8 cellular contexts compared by ENCODE assay signal in genomic region chr20:8535403-8536003, GRCh38.
DNase-seq lines count a peak whose midpoint lies in the region; ATAC-seq and TF ChIP-seq lines count a peak whose summit lies in the region.

No MANE protein-coding gene starts in this region.

- no peak overlapping the region for H3K27ac Mint-ChIP-seq in activated naive CD8-positive, alpha-beta T cell treated with anti-CD3 and anti-CD28 coated beads, Interleukin-2, amount 50 U/mL, for 24 hours
- no peak overlapping the region for H3K27ac Mint-ChIP-seq in activated naive CD8-positive, alpha-beta T cell treated with anti-CD3 and anti-CD28 coated beads for 36 hours

- H3K4me1 Mint-ChIP-seq in activated naive CD8-positive, alpha-beta T cell treated with anti-CD3 and anti-CD28 coated beads, Interleukin-2, amount 50 U/mL, for 24 hours = peaks cover 5% of the 10 kb centered on the region
- no peaks in the 10 kb centered on the region for H3K4me1 Mint-ChIP-seq in activated naive CD8-positive, alpha-beta T cell treated with anti-CD3 and anti-CD28 coated beads for 36 hours

- no peaks in the 10 kb centered on the region for H3K36me3 ChIP-seq in MG63
- no peaks in the 10 kb centered on the region for H3K36me3 ChIP-seq in brain microvascular endothelial cell (replicated peaks)
- no peaks in the 10 kb centered on the region for H3K36me3 ChIP-seq in smooth muscle cell (ENCODE audit: low read depth)

- H3K36me3 Mint-ChIP-seq in activated naive CD8-positive, alpha-beta T cell treated with anti-CD3 and anti-CD28 coated beads, Interleukin-2, amount 50 U/mL, for 24 hours (ENCODE audit: low read depth) = no peaks in the 10 kb centered on the region
- no peaks in the 10 kb centered on the region for H3K36me3 Mint-ChIP-seq in activated naive CD8-positive, alpha-beta T cell treated with anti-CD3 and anti-CD28 coated beads for 36 hours

- H3K27me3 ChIP-seq in MG63 = no peaks in the 10 kb centered on the region
- H3K27me3 ChIP-seq in brain microvascular endothelial cell (replicated peaks) = no peaks in the 10 kb centered on the region
- H3K27me3 ChIP-seq in smooth muscle cell (ENCODE audit: low read depth) = no peaks in the 10 kb centered on the region

- no peak for ATAC-seq in activated naive CD8-positive, alpha-beta T cell treated with anti-CD3 and anti-CD28 coated beads, Interleukin-2, amount 50 U/mL, for 24 hours
- ATAC-seq in HG02970 (IDR thresholded peaks at IDR 0.05; ENCODE audit: low FRiP score, unreplicated experiment) = no peak
- no peak for ATAC-seq in GM21515 (IDR thresholded peaks at IDR 0.05; ENCODE audit: unreplicated experiment)

- no peaks in the 10 kb centered on the region for H4K20me1 ChIP-seq in smooth muscle cell (ENCODE audit: low read depth)

- H3K79me2 ChIP-seq in smooth muscle cell (ENCODE audit: low read depth) = no peaks in the 10 kb centered on the region

- no peak overlapping the region for H3K4me2 ChIP-seq in smooth muscle cell

- peak; percentile 82 for TF ChIP-seq CTCF in brain microvascular endothelial cell (IDR thresholded peaks at IDR 0.05; ENCODE audit: low read depth, low read length, missing control alignments)
- peak; percentile 47 for TF ChIP-seq CTCF in smooth muscle cell (IDR thresholded peaks at IDR 0.05; ENCODE audit: borderline replicate concordance, insufficient read depth, poor library complexity, severe bottlenecking)

- H3K4me1 ChIP-seq in smooth muscle cell (ENCODE audit: low read depth) = no peaks in the 10 kb centered on the region

- 72% methylated on average over 3 of the region's 3 CpGs for WGBS in smooth muscle cell (ENCODE audit: low lambda C conversion rate)

- H3K27me3 Mint-ChIP-seq in activated naive CD8-positive, alpha-beta T cell treated with anti-CD3 and anti-CD28 coated beads, Interleukin-2, amount 50 U/mL, for 24 hours = peaks cover 2% of the 10 kb centered on the region
- no peaks in the 10 kb centered on the region for H3K27me3 Mint-ChIP-seq in activated naive CD8-positive, alpha-beta T cell treated with anti-CD3 and anti-CD28 coated beads for 36 hours

- H3K4me3 Mint-ChIP-seq in activated naive CD8-positive, alpha-beta T cell treated with anti-CD3 and anti-CD28 coated beads, Interleukin-2, amount 50 U/mL, for 24 hours = no peak overlapping the region
- no peak overlapping the region for H3K4me3 Mint-ChIP-seq in activated naive CD8-positive, alpha-beta T cell treated with anti-CD3 and anti-CD28 coated beads for 36 hours

- H3K27ac ChIP-seq in brain microvascular endothelial cell = no peak overlapping the region
- H3K27ac ChIP-seq in smooth muscle cell (ENCODE audit: low read depth) = no peak overlapping the region

- peak; percentile 12 for DNase-seq in activated naive CD8-positive, alpha-beta T cell treated with anti-CD3 and anti-CD28 coated beads, Interleukin-2, amount 50 U/mL, for 24 hours
- no peak for DNase-seq in activated naive CD8-positive, alpha-beta T cell treated with anti-CD3 and anti-CD28 coated beads for 36 hours
- DNase-seq in MG63 (peak; percentile 27), brain microvascular endothelial cell (no peak), smooth muscle cell (lab: John Stamatoyannopoulos, UW; ENCODE audit: unreplicated experiment) (no peak), G401 (ENCODE audit: low spot score) (no peak)

- H3K4me3 ChIP-seq in MG63 (no peak overlapping the region), brain microvascular endothelial cell (ENCODE audit: low read depth, low read length) (no peak overlapping the region), smooth muscle cell (no peak overlapping the region)

- in situ Hi-C loops in brain microvascular endothelial cell (cut with HindIII; ENCODE audit: low pct_ligation_motif_present, low sequenced_read_pairs) (no loop called here), G401 (cut with HindIII; ENCODE audit: low sequenced_read_pairs) (no loop called here)

- H3F3A ChIP-seq in smooth muscle cell (ENCODE audit: low read depth) = no peaks in the 10 kb centered on the region

- no peak overlapping the region for H3K9ac ChIP-seq in smooth muscle cell (ENCODE audit: low read depth)

- no peaks in the 10 kb centered on the region for H3K9me3 Mint-ChIP-seq in activated naive CD8-positive, alpha-beta T cell treated with anti-CD3 and anti-CD28 coated beads, Interleukin-2, amount 50 U/mL, for 24 hours
- no peaks in the 10 kb centered on the region for H3K9me3 Mint-ChIP-seq in activated naive CD8-positive, alpha-beta T cell treated with anti-CD3 and anti-CD28 coated beads for 36 hours

- H3K9me3 ChIP-seq in MG63 (no peaks in the 10 kb centered on the region), smooth muscle cell (replicated peaks; ENCODE audit: low read depth) (no peaks in the 10 kb centered on the region)

- H2AFZ ChIP-seq in smooth muscle cell (ENCODE audit: low read depth) = no peak overlapping the region

Comparison
In these comparisons a context has a peak if more than half of its experiments do, and no peak if none do; other contexts are left out.
1. DNase-seq: peak in activated naive CD8-positive, alpha-beta T cell treated with anti-CD3 and anti-CD28 coated beads, Interleukin-2, amount 50 U/mL, for 24 hours (single experiment) and MG63 (single experiment); none in activated naive CD8-positive, alpha-beta T cell treated with anti-CD3 and anti-CD28 coated beads for 36 hours (single experiment), brain microvascular endothelial cell (single experiment), smooth muscle cell (single experiment) and G401 (single experiment).